9 cellular contexts compared by ENCODE assay signal in the genomic region with DNA sequence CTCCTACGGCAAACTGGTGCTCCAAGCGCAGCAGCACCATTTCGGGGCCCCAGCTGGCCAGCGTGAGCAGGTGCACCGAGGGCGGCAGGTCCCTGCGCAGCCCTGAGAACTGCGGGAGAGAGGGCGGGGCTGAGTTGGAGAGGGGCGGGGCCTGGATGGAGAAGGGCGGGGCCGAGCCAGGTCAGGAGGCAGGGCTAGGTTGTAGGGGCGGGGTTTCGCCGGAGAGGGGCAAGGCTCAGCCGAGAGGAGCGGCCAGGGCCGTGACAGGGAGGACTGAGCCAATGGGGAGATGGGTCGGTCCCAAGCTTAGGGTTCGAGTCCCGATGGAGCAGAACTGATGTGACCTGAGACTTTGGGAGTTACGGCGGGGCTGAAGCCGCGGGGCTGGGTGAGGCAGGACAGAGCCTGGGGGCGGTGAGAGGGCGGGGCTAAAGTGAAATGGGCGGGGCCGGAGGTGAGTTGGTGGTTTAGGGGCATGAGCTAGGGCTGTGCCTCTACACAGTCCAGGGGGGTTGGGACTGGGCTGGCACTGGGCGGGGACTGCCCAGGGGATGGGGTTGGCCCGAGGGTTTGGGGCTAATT. TPM values are rescaled to one million over a fixed set of nuclear protein-coding genes. Genes with fewer than 3 reads are reported as not detected.
A peak's percentile ranks its signal among the peaks of the same experiment; 100 is the strongest.
DNase-seq lines count a peak whose midpoint lies in the region; ATAC-seq and TF ChIP-seq lines count a peak whose summit lies in the region.
"Had no signal": no experiment of that assay in that cellular context is flagged by ENCODE, and none has a peak within 500 bp of the region (broad histone marks: within the 10 kb centered on the region; RNA-seq: fewer than 3 reads in every experiment).

No MANE protein-coding gene starts in this region.

- peak overlapping the region in 5 of 8 donors; percentile 7 to 59 (median 25) for H3K4me3 ChIP-seq in spleen

- peaks cover 0 to 15% (median 9%) of the 10 kb centered on the region in 6 donors for H3K4me1 ChIP-seq in spleen

- H3K27me3 ChIP-seq in spleen (replicated peaks in 1 of 7): no peaks in the 10 kb centered on the region

- peaks cover 43% of the 10 kb centered on the region for H3K36me3 Mint-ChIP-seq in activated CD4-positive, alpha-beta T cell treated with anti-CD3 and anti-CD28 coated beads, Interleukin-2, amount 10 ng/mL, durations not matched to agents 7 days and 5 days (ENCODE audit: low read depth)

- no peak overlapping the region for H3K27ac Mint-ChIP-seq in activated CD4-positive, alpha-beta T cell treated with anti-CD3 and anti-CD28 coated beads, Interleukin-2, amount 10 ng/mL, durations not matched to agents 7 days and 5 days

- TF ChIP-seq CTCF in spleen (IDR thresholded peaks at IDR 0.05 in 8 of 11, conservative IDR thresholded peaks at IDR 0.05 in 3 of 11): no peak

- in situ Hi-C loops in ACHN (cut with HindIII; ENCODE audit: low pct_ligation_motif_present, low pct_unique_long_range_greater_than_20kb, low sequenced_read_pairs): no loop called here

- H3K9me3 ChIP-seq in spleen: no peaks in the 10 kb centered on the region

- peak; percentile 20 for DNase-seq in activated CD4-positive, alpha-beta T cell treated with anti-CD3 and anti-CD28 coated beads, Interleukin-2, amount 10 ng/mL, durations not matched to agents 7 days and 5 days
- no peak for DNase-seq in activated CD4-positive, alpha-beta T cell treated with anti-CD3 and anti-CD28 coated beads for 4 hours
- peak; percentile 38 for DNase-seq in activated T-cell treated with anti-CD3 and anti-CD28 coated beads, Interleukin-2, amount 50 U/mL, for 1 hour
- DNase-seq in left ventricle myocardium superior: peak; percentile 66
- peak; percentile 85 for DNase-seq in spleen
- DNase-seq in ACHN: no peak

- no peak for TF ChIP-seq POLR2A in spleen (IDR thresholded peaks at IDR 0.05)

- peak overlapping the region in 2 of 8 donors; percentile 13 for H3K27ac ChIP-seq in spleen

- no peak overlapping the region for H3K4me3 Mint-ChIP-seq in activated CD4-positive, alpha-beta T cell treated with anti-CD3 and anti-CD28 coated beads, Interleukin-2, amount 10 ng/mL, durations not matched to agents 7 days and 5 days
- H3K4me3 Mint-ChIP-seq: CD8-positive, alpha-beta memory T cell had no signal

- H3K27me3 Mint-ChIP-seq in activated CD4-positive, alpha-beta T cell treated with anti-CD3 and anti-CD28 coated beads, Interleukin-2, amount 10 ng/mL, durations not matched to agents 7 days and 5 days: no peaks in the 10 kb centered on the region
- H3K27me3 Mint-ChIP-seq: CD8-positive, alpha-beta memory T cell had no signal

- peak; percentile 88 for ATAC-seq in left ventricle myocardium superior
- ATAC-seq in HG02885 (IDR thresholded peaks at IDR 0.05; ENCODE audit: poor library complexity, unreplicated experiment): no peak
- no peak for ATAC-seq in GM19023 (IDR thresholded peaks at IDR 0.05; ENCODE audit: unreplicated experiment)

- WGBS in spleen, 5 donors: 34 to 61% (median 42%) methylated on average over 30 to 31 of the region's 31 CpGs

- no peaks in the 10 kb centered on the region for H3K9me3 Mint-ChIP-seq in activated CD4-positive, alpha-beta T cell treated with anti-CD3 and anti-CD28 coated beads, Interleukin-2, amount 10 ng/mL, durations not matched to agents 7 days and 5 days
- H3K9me3 Mint-ChIP-seq: CD8-positive, alpha-beta memory T cell had no signal

- CTCF ChIA-PET in activated CD4-positive, alpha-beta T cell treated with anti-CD3 and anti-CD28 coated beads, Interleukin-2, amount 10 ng/mL, durations not matched to agents 7 days and 5 days (lab: Charles Lee): interaction anchor here (0.5 kb wide), 1 partner anchor 33 kb away, joined by 4 read pairs; no protein-coding TSS in a partner anchor

- POLR2A ChIA-PET in activated CD4-positive, alpha-beta T cell treated with anti-CD3 and anti-CD28 coated beads, Interleukin-2, amount 10 ng/mL, durations not matched to agents 7 days and 5 days (lab: Charles Lee): no interaction called here

- peaks cover 5% of the 10 kb centered on the region for H3K4me1 Mint-ChIP-seq in activated CD4-positive, alpha-beta T cell treated with anti-CD3 and anti-CD28 coated beads, Interleukin-2, amount 10 ng/mL, durations not matched to agents 7 days and 5 days
- H3K4me1 Mint-ChIP-seq: CD8-positive, alpha-beta memory T cell had no signal

- intact Hi-C loops in left ventricle myocardium superior (cut with micrococcal nuclease): no loop called here
- intact Hi-C loops in spleen (cut with DNase I; ENCODE audit: low total_unique reads): no loop called here

- peaks cover 0 to 85% (median 10%) of the 10 kb centered on the region in 6 donors for H3K36me3 ChIP-seq in spleen

RNA-seq across cellular contexts. Expression of gene MAN2B1, which starts 19.0 kb away (rescaled TPM):
- 100 to 1,000 TPM; 130 to 143 TPM for total RNA-seq in activated CD4-positive, alpha-beta T cell treated with anti-CD3 and anti-CD28 coated beads, Interleukin-2, amount 10 ng/mL, durations not matched to agents 7 days and 5 days
- 32.5 TPM for total RNA-seq in left ventricle myocardium superior
- 100 to 1,000 TPM; 145 to 288 (median 218) TPM for total RNA-seq in spleen
- 100 to 1,000 TPM in 1 of 3 donors, 10 to 100 TPM in 2; 50.6 to 122 (median 83.3) TPM for polyA plus RNA-seq in spleen

RNA-seq across cellular contexts. Expression of gene WDR83, which starts 19.0 kb away (rescaled TPM):
- 10 to 100 TPM; 14.4 to 19.6 TPM for total RNA-seq in activated CD4-positive, alpha-beta T cell treated with anti-CD3 and anti-CD28 coated beads, Interleukin-2, amount 10 ng/mL, durations not matched to agents 7 days and 5 days
- 8.7 TPM for total RNA-seq in left ventricle myocardium superior
- total RNA-seq in spleen: 10 to 100 TPM in 6 of 7 donors, 1 to 10 TPM in 1; 6.4 to 15.7 (median 12.9) TPM
- polyA plus RNA-seq in spleen: 10 to 100 TPM; 17.0 to 19.5 (median 19.0) TPM

RNA-seq across cellular contexts. Expression of gene DHPS, which starts 34.1 kb away (rescaled TPM):
- total RNA-seq in activated CD4-positive, alpha-beta T cell treated with anti-CD3 and anti-CD28 coated beads, Interleukin-2, amount 10 ng/mL, durations not matched to agents 7 days and 5 days: 100 to 1,000 TPM in 1 of 2 experiments, 10 to 100 TPM in 1; 89.9 to 102 TPM
- 60.2 TPM for total RNA-seq in left ventricle myocardium superior
- 100 to 1,000 TPM in 3 of 7 donors, 10 to 100 TPM in 4; 86.8 to 158 (median 96.0) TPM for total RNA-seq in spleen
- 10 to 100 TPM; 55.1 to 76.6 (median 59.3) TPM for polyA plus RNA-seq in spleen

RNA-seq across cellular contexts. Expression of gene ZNF791, which starts 36.9 kb away (rescaled TPM):
- total RNA-seq in activated CD4-positive, alpha-beta T cell treated with anti-CD3 and anti-CD28 coated beads, Interleukin-2, amount 10 ng/mL, durations not matched to agents 7 days and 5 days: 10 to 100 TPM; 31.3 to 37.3 TPM
- total RNA-seq in left ventricle myocardium superior (15.5 TPM), spleen (10 to 100 TPM; 27.8 to 64.9 (median 33.4) TPM)
- 10 to 100 TPM in 1 of 3 donors, 1 to 10 TPM in 2; 6.8 to 11.1 (median 7.3) TPM for polyA plus RNA-seq in spleen

RNA-seq across cellular contexts. Expression of gene ZNF490, which starts 37.0 kb away (rescaled TPM):
- 10 to 100 TPM; 15.1 to 15.8 TPM for total RNA-seq in activated CD4-positive, alpha-beta T cell treated with anti-CD3 and anti-CD28 coated beads, Interleukin-2, amount 10 ng/mL, durations not matched to agents 7 days and 5 days
- total RNA-seq in left ventricle myocardium superior: 5.1 TPM
- 10 to 100 TPM; 11.6 to 21.7 (median 15.4) TPM for total RNA-seq in spleen
- 1 to 10 TPM in 1 of 3 donors, under 1 TPM in 2; 0.77 to 1.1 (median 0.93) TPM for polyA plus RNA-seq in spleen

Comparison
In these comparisons a context has a peak if more than half of its experiments do, and no peak if none do; other contexts are left out.
1. DNase-seq: peak in activated CD4-positive, alpha-beta T cell treated with anti-CD3 and anti-CD28 coated beads, Interleukin-2, amount 10 ng/mL, durations not matched to agents 7 days and 5 days (single experiment), activated T-cell treated with anti-CD3 and anti-CD28 coated beads, Interleukin-2, amount 50 U/mL, for 1 hour (single experiment), left ventricle myocardium superior (single experiment) and spleen (single experiment); none in activated CD4-positive, alpha-beta T cell treated with anti-CD3 and anti-CD28 coated beads for 4 hours (0 of 2) and ACHN (single experiment).